Comparison of ENCODE assay signal across 1 cellular context in genomic region chr5:68409259-68409658, GRCh38.
TF ChIP-seq lines count a peak whose summit lies in the region.

No MANE protein-coding gene starts in this region.

TF ChIP-seq in WTC11, 78 proteins besides CTCF, POLR2A, EP300 and RAD21 (continued from another document):
- TF ChIP-seq GRHL2 (CRISPR knock-in tag; IDR thresholded peaks at IDR 0.05; ENCODE audit: insufficient replicate concordance, severe bottlenecking), result no peak
